ENCODE assay signal across 11 cellular contexts in genomic region chr16:10752843-10753523, GRCh38. TPM values are rescaled to one million over a fixed set of nuclear protein-coding genes. Genes with fewer than 3 reads are reported as not detected.
DNase-seq lines count a peak whose midpoint lies in the region; ATAC-seq and TF ChIP-seq lines count a peak whose summit lies in the region.
"Had no signal": no experiment of that assay in that cellular context is flagged by ENCODE, and none has a peak within 500 bp of the region (broad histone marks: within the 10 kb centered on the region; RNA-seq: fewer than 3 reads in every experiment).

No MANE protein-coding gene starts in this region.

- intact Hi-C loops in OCI-LY7 (cut with micrococcal nuclease; ENCODE audit: unreplicated experiment) (no loop called here), right lobe of liver (cut with DNase I) (loop anchor here in 1 of 2 donors (10.0 kb wide), 1 partner anchor 152 kb away; no protein-coding TSS in a partner anchor)

- peak overlapping the region; percentile 61 for H3K4me2 ChIP-seq in OCI-LY7 (ENCODE audit: low read length)

- peak overlapping the region; percentile 25 for H3K27ac ChIP-seq in OCI-LY7 (ENCODE audit: low read depth, low read length, poor library complexity, severe bottlenecking)
- no peak overlapping the region for H3K27ac ChIP-seq in right lobe of liver

- no peak for TF ChIP-seq POLR2A in right lobe of liver (IDR thresholded peaks at IDR 0.05)

- TF ChIP-seq CTCF in GM12865 (IDR thresholded peaks at IDR 0.05; ENCODE audit: insufficient read depth, low read depth, low read length, missing control alignments), result no peak
- TF ChIP-seq CTCF in OCI-LY7 (conservative IDR thresholded peaks at IDR 0.05; ENCODE audit: low read length), result no peak
- no peak for TF ChIP-seq CTCF in right lobe of liver (IDR thresholded peaks at IDR 0.05)

- ATAC-seq in GM21825 (IDR thresholded peaks at IDR 0.05; ENCODE audit: unreplicated experiment), result peak; percentile 59
- peak; percentile 36 to 73 (median 61) for ATAC-seq in right lobe of liver

- POLR2A ChIA-PET in OCI-LY7 (lab: Charles Lee), result interaction anchor here (0.5 to 2.2 kb wide), 4 partner anchors 9 to 504 kb away, joined by 3 to 11 read pairs (median 4); partner anchors contain the start of gene NUBP1

- no TSS peak for BruUV-seq in OCI-LY7 (replicated peaks; lab: Mats Ljungman, UMichigan)

- CTCF ChIA-PET in OCI-LY7 (lab: Charles Lee; ENCODE audit: unreplicated experiment), result interaction anchor here (0.6 kb wide), 3 partner anchors 134 to 210 kb away, joined by 3 to 7 read pairs (median 3); partner anchors contain the start of gene DEXI

- H3K9me2 ChIP-seq in OCI-LY7 (ENCODE audit: insufficient read depth, low read length), result no peaks in the 10 kb centered on the region

- H3K79me2 ChIP-seq in OCI-LY7 (ENCODE audit: insufficient read depth, low read depth, low read length), result no peaks in the 10 kb centered on the region

- peak; percentile 75 for DNase-seq in GM12865 (ENCODE audit: low read depth)
- DNase-seq in OCI-LY7 (ENCODE audit: low spot score), result peak; percentile 78
- DNase-seq in right lobe of liver, result peak in 1 of 3 donors; percentile 49
- no peak for DNase-seq in cortex of kidney (lab: John Stamatoyannopoulos, UW)
- no peak for DNase-seq in DMS114 treated with DMSO at 0.1 percent for 48 hours (lab: John Stamatoyannopoulos, UW; ENCODE audit: unreplicated experiment)
- no peak for DNase-seq in middle frontal gyrus (ENCODE audit: extremely low spot score, low spot score)
- no peak for DNase-seq in activated T-cell treated with anti-CD3 and anti-CD28 coated beads, Interleukin-2, amount 50 U/mL, for 48 hours
- DNase-seq: IMR-90, mesenchymal stem cell, T-helper 9 cell had no signal

- 66% methylated on average over 9 of the region's 10 CpGs for WGBS in right lobe of liver (ENCODE audit: insufficient coverage, low coverage, low lambda C conversion rate, missing lambda C conversion rate)

- H3K27me3 ChIP-seq in right lobe of liver, result no peaks in the 10 kb centered on the region

- H3K4me1 ChIP-seq in OCI-LY7 (ENCODE audit: insufficient read depth, low read length, poor library complexity, severe bottlenecking) (peaks cover 19% of the 10 kb centered on the region), right lobe of liver (no peaks in the 10 kb centered on the region)

- H3K4me3 ChIP-seq in GM12865 (ENCODE audit: low read depth, low read length), result no peak overlapping the region
- H3K4me3 ChIP-seq in OCI-LY7 (ENCODE audit: low read depth, low read length, poor library complexity, severe bottlenecking), result no peak overlapping the region
- no peak overlapping the region for H3K4me3 ChIP-seq in right lobe of liver

- H3K36me3 ChIP-seq in OCI-LY7 (ENCODE audit: insufficient read depth, low read length) (peaks cover 56% of the 10 kb centered on the region), right lobe of liver (peaks cover 0 to 39% (median 15%) of the 10 kb centered on the region in 4 donors)

- H3K9me3 ChIP-seq in OCI-LY7 (ENCODE audit: low read length) (no peaks in the 10 kb centered on the region), right lobe of liver (no peaks in the 10 kb centered on the region)

- no peaks in the 10 kb centered on the region for H4K20me1 ChIP-seq in OCI-LY7 (ENCODE audit: insufficient read depth, low read length)

- H2AFZ ChIP-seq in OCI-LY7 (ENCODE audit: low read length), result no peak overlapping the region; the same call in 1 of the 2 replicates

RNA-seq across cellular contexts. Expression of gene NUBP1, which starts 9.3 kb away (rescaled TPM):
- 15.1 and 27.4 TPM in 2 replicates for total RNA-seq in OCI-LY7 (2014; rRNA removed; shearing (Covaris generic))
- 20.7 and 24.4 TPM in 2 replicates for total RNA-seq in OCI-LY7 (2022)
- 10 to 100 TPM; 14.0 to 27.4 (median 20.9) TPM for total RNA-seq in right lobe of liver

RNA-seq across cellular contexts. Expression of gene TEKT5, which starts 58.3 kb away (rescaled TPM):
- total RNA-seq in OCI-LY7 (2014; rRNA removed; shearing (Covaris generic)), result 0.32 TPM in 1 of 2 replicates, not detected in the other
- total RNA-seq in OCI-LY7 (2022) (0.74 and 1.00 TPM in 2 replicates), right lobe of liver (1 to 10 TPM in 1 of 6 experiments, under 1 TPM in 3, not detected in 2; 0.20 to 1.3 (median 0.69) TPM)
- total RNA-seq: IMR-90 had no signal

Comparison
In these comparisons a context has a peak if more than half of its experiments do, and no peak if none do; other contexts are left out.
1. DNase-seq: peak in GM12865 (single experiment) and OCI-LY7 (single experiment); none in cortex of kidney (single experiment), DMS114 treated with DMSO at 0.1 percent for 48 hours (single experiment), middle frontal gyrus (single experiment) and activated T-cell treated with anti-CD3 and anti-CD28 coated beads, Interleukin-2, amount 50 U/mL, for 48 hours (0 of 2).